13 cellular contexts compared by ENCODE assay signal in the genomic region with DNA sequence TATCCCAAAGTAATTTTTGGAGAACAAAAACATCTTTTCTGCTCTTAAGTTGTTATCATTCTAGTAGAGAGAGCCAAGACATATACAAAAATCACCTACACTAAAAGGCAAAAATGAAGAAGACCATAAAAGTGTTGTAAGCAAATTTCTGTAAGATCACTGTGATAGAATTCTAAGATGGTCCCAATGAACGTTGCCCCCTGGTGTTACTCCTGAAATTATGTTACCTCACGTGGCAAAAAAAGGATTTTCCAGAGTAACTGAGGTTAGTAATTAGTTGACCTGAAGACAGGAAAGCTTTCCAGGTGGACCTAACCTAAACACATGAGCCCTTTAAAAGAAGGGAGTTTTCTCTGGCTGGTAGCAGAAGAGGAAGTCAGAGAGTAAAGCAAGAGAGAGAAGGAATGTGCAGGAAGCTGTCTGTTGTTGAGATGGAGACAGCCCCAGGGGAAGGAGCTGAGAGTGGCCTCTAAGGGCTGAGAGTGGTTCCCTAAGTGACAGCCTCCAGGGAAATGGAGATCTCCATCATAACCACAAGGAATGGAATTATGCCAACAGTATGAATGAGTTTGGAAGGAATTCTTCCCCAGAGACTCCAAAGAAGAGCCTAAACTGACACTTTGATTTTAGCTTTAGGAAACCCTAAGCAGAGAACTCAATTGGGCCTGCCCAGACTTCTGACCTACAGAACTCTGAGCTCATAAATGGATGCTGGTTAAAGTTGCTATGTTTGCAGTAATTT.
DNase-seq lines count a peak whose midpoint lies in the region; ATAC-seq and TF ChIP-seq lines count a peak whose summit lies in the region.
"Had no signal": no experiment of that assay in that cellular context is flagged by ENCODE, and none has a peak within 500 bp of the region (broad histone marks: within the 10 kb centered on the region; RNA-seq: fewer than 3 reads in every experiment).

No MANE protein-coding gene starts in this region.

- ATAC-seq in heart left ventricle (peak in 2 of 4 donors; percentile 38 to 76), GM19455 (IDR thresholded peaks at IDR 0.05; ENCODE audit: unreplicated experiment) (no peak), HG03175 (IDR thresholded peaks at IDR 0.05; ENCODE audit: unreplicated experiment) (no peak)
- ATAC-seq: activated CD8-positive, alpha-beta memory T cell treated with anti-CD3 and anti-CD28 coated beads, Interleukin-2, amount 10 ng/mL, durations not matched to agents 7 days and 5 days; left lobe of liver; Panc1; stimulated activated naive B cell treated with anti-CD40 and anti-IgM and Interleukin-4, amounts not matched to agents 10 μg/mL and 1 μg/mL and 100 μg/mL, for 72 hours had no signal

- H3K4me1 ChIP-seq in heart left ventricle: no peaks in the 10 kb centered on the region
- H3K4me1 ChIP-seq in left ventricle myocardium inferior: no peaks in the 10 kb centered on the region
- peaks cover 18% of the 10 kb centered on the region for H3K4me1 ChIP-seq in SJSA1 (replicated peaks)

- no peak for TF ChIP-seq POLR2A in heart left ventricle (IDR thresholded peaks at IDR 0.05)

- H3K27me3 ChIP-seq in heart left ventricle (no peaks in the 10 kb centered on the region), left ventricle myocardium inferior (ENCODE audit: low read depth) (no peaks in the 10 kb centered on the region), SJSA1 (replicated peaks) (no peaks in the 10 kb centered on the region)

- H3K27ac ChIP-seq in heart left ventricle (no peak overlapping the region), left ventricle myocardium inferior (replicated peaks) (no peak overlapping the region), SJSA1 (peak overlapping the region; percentile 46)

- H3K36me3 ChIP-seq in heart left ventricle (no peaks in the 10 kb centered on the region), left ventricle myocardium inferior (no peaks in the 10 kb centered on the region), SJSA1 (no peaks in the 10 kb centered on the region)

- WGBS in heart left ventricle, 4 donors: 26 to 64% (median 48%) methylated on average over 2 of the region's 2 CpGs

- H3K4me3 ChIP-seq in heart left ventricle: no peak overlapping the region
- no peak overlapping the region for H3K4me3 ChIP-seq in left ventricle myocardium inferior
- no peak overlapping the region for H3K4me3 ChIP-seq in SJSA1

- intact Hi-C loops in heart left ventricle (cut with DNase I) (no loop called here), left ventricle myocardium inferior (cut with micrococcal nuclease) (no loop called here)

- peak in 1 of 12 donors; percentile 7 for TF ChIP-seq CTCF in heart left ventricle (IDR thresholded peaks at IDR 0.05)
- no peak for TF ChIP-seq CTCF in left ventricle myocardium inferior (IDR thresholded peaks at IDR 0.05; ENCODE audit: borderline replicate concordance)
- TF ChIP-seq CTCF in GM20000 (IDR thresholded peaks at IDR 0.05; ENCODE audit: extremely low read depth, missing control alignments): no peak

- H3K9me3 ChIP-seq in heart left ventricle: peaks cover 0 to 6% (median 0%) of the 10 kb centered on the region in 12 donors
- H3K9me3 ChIP-seq in left ventricle myocardium inferior (replicated peaks): no peaks in the 10 kb centered on the region
- H3K9me3 ChIP-seq in SJSA1 (replicated peaks): 0 out of 2 replicates have a peak, but pooled peaks cover 2% of the 10 kb centered on the region

- DNase-seq in heart left ventricle: peak in 3 of 5 donors; percentile 21 to 41 (median 36)
- no peak for DNase-seq in left ventricle myocardium inferior
- peak; percentile 67 to 79 for DNase-seq in SJSA1 (ENCODE audit: low read depth in 1 of 2, low spot score in 2 of 2)
- peak; percentile 13 for DNase-seq in fibroblast of the conjunctiva (ENCODE audit: low read depth)
- DNase-seq in activated CD4-positive, CD25-positive, alpha-beta regulatory T cell (lab: John Stamatoyannopoulos, UW): no peak
- DNase-seq in GM20000 (ENCODE audit: low spot score): no peak
- DNase-seq: activated CD8-positive, alpha-beta memory T cell treated with anti-CD3 and anti-CD28 coated beads, Interleukin-2, amount 10 ng/mL, durations not matched to agents 7 days and 5 days; CD4-positive, alpha-beta memory T cell; stimulated activated naive B cell treated with anti-CD40 and anti-IgM and Interleukin-4, amounts not matched to agents 10 μg/mL and 1 μg/mL and 100 μg/mL, for 72 hours had no signal

Comparison
In these comparisons a context has a peak if more than half of its experiments do, and no peak if none do; other contexts are left out.
1. DNase-seq: peak in heart left ventricle (3 of 5), SJSA1 (2 of 2) and fibroblast of the conjunctiva (single experiment); none in left ventricle myocardium inferior (single experiment), activated CD4-positive, CD25-positive, alpha-beta regulatory T cell (0 of 4) and GM20000 (single experiment).